10 cellular contexts compared by ENCODE assay signal in the genomic region with DNA sequence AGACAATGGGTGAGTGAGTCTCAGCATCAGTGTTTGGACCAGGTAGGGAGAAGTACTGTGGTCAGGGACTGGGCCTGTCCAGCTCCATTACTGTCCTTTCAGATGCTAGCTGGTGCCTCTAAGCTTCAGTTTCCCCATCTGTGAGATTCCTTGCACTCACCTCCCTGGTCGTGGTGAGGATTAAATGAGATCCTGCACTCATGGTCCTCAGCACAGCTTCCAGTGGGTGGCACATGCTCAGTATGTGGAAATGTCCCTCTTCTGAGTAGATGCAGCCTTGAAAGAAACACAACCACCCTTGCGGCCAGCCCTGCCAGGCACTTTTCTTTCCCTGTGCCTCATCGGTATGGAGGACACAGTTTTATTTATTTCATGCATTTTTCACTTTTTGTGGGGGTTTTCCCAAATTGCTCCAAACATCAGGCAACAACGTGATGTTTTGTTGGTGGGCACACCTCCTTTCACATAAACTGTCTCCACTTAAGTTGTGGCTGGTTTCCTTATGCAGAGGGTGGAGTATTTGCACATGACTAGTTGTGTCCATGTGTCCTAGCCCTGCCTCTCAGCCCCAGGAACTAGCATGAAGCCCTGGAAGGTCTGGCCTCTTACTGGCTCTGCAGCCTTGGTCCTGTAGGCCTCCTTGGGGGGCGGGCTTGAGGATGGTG. TPM values are rescaled to one million over a fixed set of nuclear protein-coding genes. Genes with fewer than 3 reads are reported as not detected.
DNase-seq lines count a peak whose midpoint lies in the region; ATAC-seq, FAIRE-seq and TF ChIP-seq lines count a peak whose summit lies in the region.
"Had no signal": no experiment of that assay in that cellular context is flagged by ENCODE, and none has a peak within 500 bp of the region (broad histone marks: within the 10 kb centered on the region; RNA-seq: fewer than 3 reads in every experiment).

No MANE protein-coding gene starts in this region.

- H3K36me3 ChIP-seq in left ventricle myocardium inferior = peaks cover 28% of the 10 kb centered on the region
- peaks cover 29% of the 10 kb centered on the region for H3K36me3 ChIP-seq in brain microvascular endothelial cell (replicated peaks)
- H3K36me3 ChIP-seq in mesodermal cell (ENCODE audit: control insufficient read depth, insufficient read depth, low read length) = peaks cover 39% of the 10 kb centered on the region

- in situ Hi-C loops in brain microvascular endothelial cell (cut with HindIII; ENCODE audit: low pct_ligation_motif_present, low sequenced_read_pairs) = no loop called here

- 100% methylated on average over 1 to 3 of the region's 5 CpGs for WGBS in mesodermal cell (ENCODE audit: insufficient coverage in 2 of 2), 2 experiments

- H3K4me3 ChIP-seq in left ventricle myocardium inferior (peak overlapping the region; percentile 93), brain microvascular endothelial cell (ENCODE audit: low read depth, low read length) (peak overlapping the region; percentile 92), mesodermal cell (ENCODE audit: extremely low read depth, insufficient read depth, low read length, poor library complexity, severe bottlenecking) (peak overlapping the region; percentile 83)

- H3K4me1 ChIP-seq in left ventricle myocardium inferior (peaks cover 36% of the 10 kb centered on the region), mesodermal cell (ENCODE audit: control insufficient read depth, insufficient read depth, low read length, poor library complexity, severe bottlenecking) (peaks cover 11% of the 10 kb centered on the region)

- no peak for ATAC-seq in Right ventricle myocardium superior (ENCODE audit: poor library complexity)
- no peak for ATAC-seq in HG03378 (IDR thresholded peaks at IDR 0.05; ENCODE audit: unreplicated experiment)
- ATAC-seq in HG02970 (IDR thresholded peaks at IDR 0.05; ENCODE audit: low FRiP score, unreplicated experiment) = no peak

- H3K27me3 ChIP-seq in left ventricle myocardium inferior (ENCODE audit: low read depth) (no peaks in the 10 kb centered on the region), brain microvascular endothelial cell (replicated peaks) (no peaks in the 10 kb centered on the region)

- H3K9me3 ChIP-seq in left ventricle myocardium inferior (replicated peaks) (peaks cover 6% of the 10 kb centered on the region), mesodermal cell (ENCODE audit: control insufficient read depth, low read length) (peaks cover 11% of the 10 kb centered on the region)

- H3K27ac ChIP-seq in left ventricle myocardium inferior (replicated peaks) = no peak overlapping the region
- no peak overlapping the region for H3K27ac ChIP-seq in brain microvascular endothelial cell
- no peak overlapping the region for H3K27ac ChIP-seq in mesodermal cell (ENCODE audit: low read depth, low read length, severe bottlenecking)

- intact Hi-C loops in left ventricle myocardium inferior (cut with micrococcal nuclease) (no loop called here), Right ventricle myocardium superior (cut with DNase I) (no loop called here)

- DNase-seq in left ventricle myocardium inferior (no peak), Right ventricle myocardium superior (no peak), brain microvascular endothelial cell (no peak), RCC 7860 (ENCODE audit: low spot score) (no peak)
- no peak for DNase-seq in stimulated activated CD4-positive, alpha-beta T cell treated with anti-CD3 and anti-CD28 coated beads, Interleukin-15, amount 100 ng/mL, for 24 hours
- DNase-seq: DMS79 treated with DMSO at 0.1 percent for 48 hours had no signal

- TF ChIP-seq CTCF in left ventricle myocardium inferior (IDR thresholded peaks at IDR 0.05; ENCODE audit: borderline replicate concordance) (no peak), brain microvascular endothelial cell (IDR thresholded peaks at IDR 0.05; ENCODE audit: low read depth, low read length, missing control alignments) (no peak)

- no peak for FAIRE-seq in RCC 7860 (lab: Jason Lieb, UNC)
- FAIRE-seq: islet of Langerhans had no signal

RNA-seq across cellular contexts. Expression of a gene that starts 1.1 kb away (rescaled TPM):
- 18.1 TPM for total RNA-seq in left ventricle myocardium inferior
- total RNA-seq in Right ventricle myocardium superior = 24.7 TPM
- 28.4 TPM for polyA plus RNA-seq in mesodermal cell (2013, experiment 1 of 2)
- 21.9 TPM for polyA plus RNA-seq in mesodermal cell (2013, experiment 2 of 2)

RNA-seq across cellular contexts. Expression of a gene that starts 16.2 kb away (rescaled TPM):
- total RNA-seq in left ventricle myocardium inferior = 0.47 TPM
- 0.67 TPM for total RNA-seq in Right ventricle myocardium superior
- polyA plus RNA-seq in mesodermal cell (2013, experiment 1 of 2) = 0.59 TPM
- polyA plus RNA-seq in mesodermal cell (2013, experiment 2 of 2) = 1.1 TPM

RNA-seq across cellular contexts. Expression of a gene that starts 18.7 kb away (rescaled TPM):
- total RNA-seq in left ventricle myocardium inferior (17.8 TPM), Right ventricle myocardium superior (19.4 TPM)
- 15.6 TPM for polyA plus RNA-seq in mesodermal cell (2013, experiment 1 of 2)
- 12.6 TPM for polyA plus RNA-seq in mesodermal cell (2013, experiment 2 of 2)

RNA-seq across cellular contexts. Expression of a gene that starts 31.8 kb away (rescaled TPM):
- total RNA-seq in left ventricle myocardium inferior = 3.5 TPM
- total RNA-seq in Right ventricle myocardium superior = 3.9 TPM
- polyA plus RNA-seq in mesodermal cell (2013, experiment 1 of 2) = 2.5 TPM
- 2.1 TPM for polyA plus RNA-seq in mesodermal cell (2013, experiment 2 of 2)

RNA-seq across cellular contexts. Expression of a gene that starts 49.1 kb away (rescaled TPM):
- total RNA-seq in left ventricle myocardium inferior (0.25 TPM), Right ventricle myocardium superior (0.16 TPM)
- polyA plus RNA-seq in mesodermal cell (2013, experiment 1 of 2) = 0.85 TPM
- 1.6 TPM for polyA plus RNA-seq in mesodermal cell (2013, experiment 2 of 2)
